Comparison of ENCODE assay signal across 1 cellular context in the genomic region with DNA sequence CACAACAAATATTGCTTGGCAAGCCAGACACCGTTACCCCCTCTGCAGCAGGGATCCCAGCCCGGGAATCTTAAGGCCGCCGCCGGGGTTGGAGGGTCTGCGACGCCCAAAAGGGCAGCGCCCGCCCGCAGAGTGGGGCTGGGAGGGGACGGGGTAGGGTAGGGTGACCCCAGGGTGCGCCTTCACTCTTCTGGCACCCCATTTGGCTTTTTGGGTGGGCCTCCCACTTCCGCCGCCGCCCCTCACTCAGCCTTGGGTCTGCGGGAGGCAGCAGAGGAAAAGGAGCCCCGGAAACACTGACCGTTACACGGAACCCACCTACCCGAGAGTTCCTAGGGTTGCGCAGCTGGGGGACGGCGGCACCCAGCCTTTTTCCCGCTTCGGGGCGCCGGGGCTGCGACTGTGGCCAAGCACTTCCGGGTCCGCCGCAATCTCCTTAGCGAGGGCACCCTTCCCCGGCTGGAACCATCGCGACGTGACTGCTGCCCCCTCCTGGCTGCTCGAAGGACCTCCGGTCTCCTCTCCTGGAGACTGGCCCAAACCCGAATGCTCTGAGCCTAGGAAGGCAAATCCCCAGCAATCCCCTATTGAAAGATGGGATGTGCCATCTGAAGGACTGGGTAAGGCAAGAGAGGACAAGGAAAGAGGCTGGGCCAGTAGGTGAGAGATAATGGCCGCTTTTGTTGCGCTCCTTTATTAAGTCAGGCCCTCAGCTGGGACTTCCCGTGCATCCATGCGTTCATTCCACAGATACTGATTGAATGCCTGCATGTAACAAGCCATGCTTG.
TF ChIP-seq lines count a peak whose summit lies in the region.

A gene (minus strand): TSS at position 404 of the 788 bp plus-strand sequence. CDS start 1,447 bp downstream, outside the sequence.

TF ChIP-seq in HepG2, 621 proteins besides CTCF, POLR2A, EP300 and RAD21 (continued from another document and continues in another):
- TF ChIP-seq, protein P1, sequence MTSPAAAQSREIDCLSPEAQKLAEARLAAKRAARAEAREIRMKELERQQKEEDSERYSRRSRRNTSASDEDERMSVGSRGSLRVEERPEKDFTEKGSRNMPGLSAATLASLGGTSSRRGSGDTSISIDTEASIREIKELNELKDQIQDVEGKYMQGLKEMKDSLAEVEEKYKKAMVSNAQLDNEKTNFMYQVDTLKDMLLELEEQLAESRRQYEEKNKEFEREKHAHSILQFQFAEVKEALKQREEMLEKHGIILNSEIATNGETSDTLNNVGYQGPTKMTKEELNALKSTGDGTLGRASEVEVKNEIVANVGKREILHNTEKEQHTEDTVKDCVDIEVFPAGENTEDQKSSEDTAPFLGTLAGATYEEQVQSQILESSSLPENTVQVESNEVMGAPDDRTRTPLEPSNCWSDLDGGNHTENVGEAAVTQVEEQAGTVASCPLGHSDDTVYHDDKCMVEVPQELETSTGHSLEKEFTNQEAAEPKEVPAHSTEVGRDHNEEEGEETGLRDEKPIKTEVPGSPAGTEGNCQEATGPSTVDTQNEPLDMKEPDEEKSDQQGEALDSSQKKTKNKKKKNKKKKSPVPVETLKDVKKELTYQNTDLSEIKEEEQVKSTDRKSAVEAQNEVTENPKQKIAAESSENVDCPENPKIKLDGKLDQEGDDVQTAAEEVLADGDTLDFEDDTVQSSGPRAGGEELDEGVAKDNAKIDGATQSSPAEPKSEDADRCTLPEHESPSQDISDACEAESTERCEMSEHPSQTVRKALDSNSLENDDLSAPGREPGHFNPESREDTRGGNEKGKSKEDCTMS (CRISPR knock-in tag; conservative IDR thresholded peaks at IDR 0.05), result no peak
- TF ChIP-seq CHD2 (IDR thresholded peaks at IDR 0.05; ENCODE audit: low read depth, low read length) (0 out of 2 replicates have a peak, but pooled peaks have one; percentile 34), ZNF775 (CRISPR knock-in tag; IDR thresholded peaks at IDR 0.05; ENCODE audit: borderline replicate concordance) (no peak), KAT2B (IDR thresholded peaks at IDR 0.05; ENCODE audit: borderline replicate concordance, low read depth, low read length) (no peak), ZNF124 (CRISPR knock-in tag; IDR thresholded peaks at IDR 0.05) (no peak; the same call in none of the 2 replicates), NFE2L2 (IDR thresholded peaks at IDR 0.05; ENCODE audit: low read length) (no peak), RFX1 (IDR thresholded peaks at IDR 0.05) (no peak), ZNF256 (CRISPR knock-in tag; conservative IDR thresholded peaks at IDR 0.05) (no peak), NCOA5 (CRISPR knock-in tag; IDR thresholded peaks at IDR 0.05) (no peak), NPAS2 (CRISPR knock-in tag; IDR thresholded peaks at IDR 0.05; ENCODE audit: borderline replicate concordance) (no peak), TEAD3 (CRISPR knock-in tag; optimal IDR thresholded peaks at IDR 0.05; ENCODE audit: borderline replicate concordance) (peak; percentile 54), ZNF205 (CRISPR knock-in tag; IDR thresholded peaks at IDR 0.05) (peak; percentile 58; the same call in 1 of the 2 replicates), ZNF879 (CRISPR knock-in tag; IDR thresholded peaks at IDR 0.05) (no peak), MYC (CRISPR knock-in tag; IDR thresholded peaks at IDR 0.05; ENCODE audit: borderline replicate concordance) (peak; percentile 58; the same call in 1 of the 2 replicates), ZNF263 (CRISPR knock-in tag; IDR thresholded peaks at IDR 0.05) (no peak), ZBTB21 (CRISPR knock-in tag; IDR thresholded peaks at IDR 0.05) (0 out of 2 replicates have a peak, but pooled peaks have one; percentile 24), MIXL1 (CRISPR knock-in tag; IDR thresholded peaks at IDR 0.05) (no peak), ESRRA (CRISPR knock-in tag; IDR thresholded peaks at IDR 0.05; ENCODE audit: low read depth) (no peak), ZNF121 (CRISPR knock-in tag; IDR thresholded peaks at IDR 0.05) (no peak; the same call in 1 of the 2 replicates), ZNF251 (CRISPR knock-in tag; IDR thresholded peaks at IDR 0.05) (no peak), HNRNPLL (IDR thresholded peaks at IDR 0.05; ENCODE audit: low read depth, low read length, poor library complexity, severe bottlenecking) (peak; percentile 93)
- TF ChIP-seq, protein P2, sequence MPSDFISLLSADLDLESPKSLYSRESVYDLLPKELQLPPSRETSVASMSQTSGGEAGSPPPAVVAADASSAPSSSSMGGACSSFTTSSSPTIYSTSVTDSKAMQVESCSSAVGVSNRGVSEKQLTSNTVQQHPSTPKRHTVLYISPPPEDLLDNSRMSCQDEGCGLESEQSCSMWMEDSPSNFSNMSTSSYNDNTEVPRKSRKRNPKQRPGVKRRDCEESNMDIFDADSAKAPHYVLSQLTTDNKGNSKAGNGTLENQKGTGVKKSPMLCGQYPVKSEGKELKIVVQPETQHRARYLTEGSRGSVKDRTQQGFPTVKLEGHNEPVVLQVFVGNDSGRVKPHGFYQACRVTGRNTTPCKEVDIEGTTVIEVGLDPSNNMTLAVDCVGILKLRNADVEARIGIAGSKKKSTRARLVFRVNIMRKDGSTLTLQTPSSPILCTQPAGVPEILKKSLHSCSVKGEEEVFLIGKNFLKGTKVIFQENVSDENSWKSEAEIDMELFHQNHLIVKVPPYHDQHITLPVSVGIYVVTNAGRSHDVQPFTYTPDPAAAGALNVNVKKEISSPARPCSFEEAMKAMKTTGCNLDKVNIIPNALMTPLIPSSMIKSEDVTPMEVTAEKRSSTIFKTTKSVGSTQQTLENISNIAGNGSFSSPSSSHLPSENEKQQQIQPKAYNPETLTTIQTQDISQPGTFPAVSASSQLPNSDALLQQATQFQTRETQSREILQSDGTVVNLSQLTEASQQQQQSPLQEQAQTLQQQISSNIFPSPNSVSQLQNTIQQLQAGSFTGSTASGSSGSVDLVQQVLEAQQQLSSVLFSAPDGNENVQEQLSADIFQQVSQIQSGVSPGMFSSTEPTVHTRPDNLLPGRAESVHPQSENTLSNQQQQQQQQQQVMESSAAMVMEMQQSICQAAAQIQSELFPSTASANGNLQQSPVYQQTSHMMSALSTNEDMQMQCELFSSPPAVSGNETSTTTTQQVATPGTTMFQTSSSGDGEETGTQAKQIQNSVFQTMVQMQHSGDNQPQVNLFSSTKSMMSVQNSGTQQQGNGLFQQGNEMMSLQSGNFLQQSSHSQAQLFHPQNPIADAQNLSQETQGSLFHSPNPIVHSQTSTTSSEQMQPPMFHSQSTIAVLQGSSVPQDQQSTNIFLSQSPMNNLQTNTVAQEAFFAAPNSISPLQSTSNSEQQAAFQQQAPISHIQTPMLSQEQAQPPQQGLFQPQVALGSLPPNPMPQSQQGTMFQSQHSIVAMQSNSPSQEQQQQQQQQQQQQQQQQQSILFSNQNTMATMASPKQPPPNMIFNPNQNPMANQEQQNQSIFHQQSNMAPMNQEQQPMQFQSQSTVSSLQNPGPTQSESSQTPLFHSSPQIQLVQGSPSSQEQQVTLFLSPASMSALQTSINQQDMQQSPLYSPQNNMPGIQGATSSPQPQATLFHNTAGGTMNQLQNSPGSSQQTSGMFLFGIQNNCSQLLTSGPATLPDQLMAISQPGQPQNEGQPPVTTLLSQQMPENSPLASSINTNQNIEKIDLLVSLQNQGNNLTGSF (CRISPR knock-in tag; IDR thresholded peaks at IDR 0.05), result no peak
- TF ChIP-seq, protein P3, sequence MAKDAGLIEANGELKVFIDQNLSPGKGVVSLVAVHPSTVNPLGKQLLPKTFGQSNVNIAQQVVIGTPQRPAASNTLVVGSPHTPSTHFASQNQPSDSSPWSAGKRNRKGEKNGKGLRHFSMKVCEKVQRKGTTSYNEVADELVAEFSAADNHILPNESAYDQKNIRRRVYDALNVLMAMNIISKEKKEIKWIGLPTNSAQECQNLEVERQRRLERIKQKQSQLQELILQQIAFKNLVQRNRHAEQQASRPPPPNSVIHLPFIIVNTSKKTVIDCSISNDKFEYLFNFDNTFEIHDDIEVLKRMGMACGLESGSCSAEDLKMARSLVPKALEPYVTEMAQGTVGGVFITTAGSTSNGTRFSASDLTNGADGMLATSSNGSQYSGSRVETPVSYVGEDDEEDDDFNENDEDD (CRISPR knock-in tag; IDR thresholded peaks at IDR 0.05; ENCODE audit: borderline replicate concordance), result peak; percentile 83; the same call in 1 of the 2 replicates
- TF ChIP-seq, protein P4, sequence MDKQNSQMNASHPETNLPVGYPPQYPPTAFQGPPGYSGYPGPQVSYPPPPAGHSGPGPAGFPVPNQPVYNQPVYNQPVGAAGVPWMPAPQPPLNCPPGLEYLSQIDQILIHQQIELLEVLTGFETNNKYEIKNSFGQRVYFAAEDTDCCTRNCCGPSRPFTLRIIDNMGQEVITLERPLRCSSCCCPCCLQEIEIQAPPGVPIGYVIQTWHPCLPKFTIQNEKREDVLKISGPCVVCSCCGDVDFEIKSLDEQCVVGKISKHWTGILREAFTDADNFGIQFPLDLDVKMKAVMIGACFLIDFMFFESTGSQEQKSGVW (CRISPR knock-in tag; IDR thresholded peaks at IDR 0.05; ENCODE audit: borderline replicate concordance), result no peak
- TF ChIP-seq, protein P5, sequence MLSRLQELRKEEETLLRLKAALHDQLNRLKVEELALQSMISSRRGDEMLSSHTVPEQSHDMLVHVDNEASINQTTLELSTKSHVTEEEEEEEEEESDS (CRISPR knock-in tag; IDR thresholded peaks at IDR 0.05; ENCODE audit: borderline replicate concordance), result no peak
- TF ChIP-seq, protein P6, sequence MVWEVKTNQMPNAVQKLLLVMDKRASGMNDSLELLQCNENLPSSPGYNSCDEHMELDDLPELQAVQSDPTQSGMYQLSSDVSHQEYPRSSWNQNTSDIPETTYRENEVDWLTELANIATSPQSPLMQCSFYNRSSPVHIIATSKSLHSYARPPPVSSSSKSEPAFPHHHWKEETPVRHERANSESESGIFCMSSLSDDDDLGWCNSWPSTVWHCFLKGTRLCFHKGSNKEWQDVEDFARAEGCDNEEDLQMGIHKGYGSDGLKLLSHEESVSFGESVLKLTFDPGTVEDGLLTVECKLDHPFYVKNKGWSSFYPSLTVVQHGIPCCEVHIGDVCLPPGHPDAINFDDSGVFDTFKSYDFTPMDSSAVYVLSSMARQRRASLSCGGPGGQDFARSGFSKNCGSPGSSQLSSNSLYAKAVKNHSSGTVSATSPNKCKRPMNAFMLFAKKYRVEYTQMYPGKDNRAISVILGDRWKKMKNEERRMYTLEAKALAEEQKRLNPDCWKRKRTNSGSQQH (CRISPR knock-in tag; IDR thresholded peaks at IDR 0.05; ENCODE audit: low read depth), result 0 out of 2 replicates have a peak, but pooled peaks have one; percentile 31
- TF ChIP-seq, protein P7, sequence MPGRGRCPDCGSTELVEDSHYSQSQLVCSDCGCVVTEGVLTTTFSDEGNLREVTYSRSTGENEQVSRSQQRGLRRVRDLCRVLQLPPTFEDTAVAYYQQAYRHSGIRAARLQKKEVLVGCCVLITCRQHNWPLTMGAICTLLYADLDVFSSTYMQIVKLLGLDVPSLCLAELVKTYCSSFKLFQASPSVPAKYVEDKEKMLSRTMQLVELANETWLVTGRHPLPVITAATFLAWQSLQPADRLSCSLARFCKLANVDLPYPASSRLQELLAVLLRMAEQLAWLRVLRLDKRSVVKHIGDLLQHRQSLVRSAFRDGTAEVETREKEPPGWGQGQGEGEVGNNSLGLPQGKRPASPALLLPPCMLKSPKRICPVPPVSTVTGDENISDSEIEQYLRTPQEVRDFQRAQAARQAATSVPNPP (CRISPR knock-in tag; IDR thresholded peaks at IDR 0.05), result no peak
- TF ChIP-seq, protein P8, sequence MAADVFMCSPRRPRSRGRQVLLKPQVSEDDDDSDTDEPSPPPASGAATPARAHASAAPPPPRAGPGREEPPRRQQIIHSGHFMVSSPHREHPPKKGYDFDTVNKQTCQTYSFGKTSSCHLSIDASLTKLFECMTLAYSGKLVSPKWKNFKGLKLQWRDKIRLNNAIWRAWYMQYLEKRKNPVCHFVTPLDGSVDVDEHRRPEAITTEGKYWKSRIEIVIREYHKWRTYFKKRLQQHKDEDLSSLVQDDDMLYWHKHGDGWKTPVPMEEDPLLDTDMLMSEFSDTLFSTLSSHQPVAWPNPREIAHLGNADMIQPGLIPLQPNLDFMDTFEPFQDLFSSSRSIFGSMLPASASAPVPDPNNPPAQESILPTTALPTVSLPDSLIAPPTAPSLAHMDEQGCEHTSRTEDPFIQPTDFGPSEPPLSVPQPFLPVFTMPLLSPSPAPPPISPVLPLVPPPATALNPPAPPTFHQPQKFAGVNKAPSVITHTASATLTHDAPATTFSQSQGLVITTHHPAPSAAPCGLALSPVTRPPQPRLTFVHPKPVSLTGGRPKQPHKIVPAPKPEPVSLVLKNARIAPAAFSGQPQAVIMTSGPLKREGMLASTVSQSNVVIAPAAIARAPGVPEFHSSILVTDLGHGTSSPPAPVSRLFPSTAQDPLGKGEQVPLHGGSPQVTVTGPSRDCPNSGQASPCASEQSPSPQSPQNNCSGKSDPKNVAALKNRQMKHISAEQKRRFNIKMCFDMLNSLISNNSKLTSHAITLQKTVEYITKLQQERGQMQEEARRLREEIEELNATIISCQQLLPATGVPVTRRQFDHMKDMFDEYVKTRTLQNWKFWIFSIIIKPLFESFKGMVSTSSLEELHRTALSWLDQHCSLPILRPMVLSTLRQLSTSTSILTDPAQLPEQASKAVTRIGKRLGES (CRISPR knock-in tag; IDR thresholded peaks at IDR 0.05; ENCODE audit: borderline replicate concordance), result no peak
- TF ChIP-seq, protein P9, sequence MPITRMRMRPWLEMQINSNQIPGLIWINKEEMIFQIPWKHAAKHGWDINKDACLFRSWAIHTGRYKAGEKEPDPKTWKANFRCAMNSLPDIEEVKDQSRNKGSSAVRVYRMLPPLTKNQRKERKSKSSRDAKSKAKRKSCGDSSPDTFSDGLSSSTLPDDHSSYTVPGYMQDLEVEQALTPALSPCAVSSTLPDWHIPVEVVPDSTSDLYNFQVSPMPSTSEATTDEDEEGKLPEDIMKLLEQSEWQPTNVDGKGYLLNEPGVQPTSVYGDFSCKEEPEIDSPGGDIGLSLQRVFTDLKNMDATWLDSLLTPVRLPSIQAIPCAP (CRISPR knock-in tag; IDR thresholded peaks at IDR 0.05; ENCODE audit: low read depth), result no peak
- TF ChIP-seq, protein P10, sequence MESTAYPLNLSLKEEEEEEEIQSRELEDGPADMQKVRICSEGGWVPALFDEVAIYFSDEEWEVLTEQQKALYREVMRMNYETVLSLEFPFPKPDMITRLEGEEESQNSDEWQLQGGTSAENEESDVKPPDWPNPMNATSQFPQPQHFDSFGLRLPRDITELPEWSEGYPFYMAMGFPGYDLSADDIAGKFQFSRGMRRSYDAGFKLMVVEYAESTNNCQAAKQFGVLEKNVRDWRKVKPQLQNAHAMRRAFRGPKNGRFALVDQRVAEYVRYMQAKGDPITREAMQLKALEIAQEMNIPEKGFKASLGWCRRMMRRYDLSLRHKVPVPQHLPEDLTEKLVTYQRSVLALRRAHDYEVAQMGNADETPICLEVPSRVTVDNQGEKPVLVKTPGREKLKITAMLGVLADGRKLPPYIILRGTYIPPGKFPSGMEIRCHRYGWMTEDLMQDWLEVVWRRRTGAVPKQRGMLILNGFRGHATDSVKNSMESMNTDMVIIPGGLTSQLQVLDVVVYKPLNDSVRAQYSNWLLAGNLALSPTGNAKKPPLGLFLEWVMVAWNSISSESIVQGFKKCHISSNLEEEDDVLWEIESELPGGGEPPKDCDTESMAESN (CRISPR knock-in tag; conservative IDR thresholded peaks at IDR 0.05), result 0 out of 2 replicates have a peak, but pooled peaks have one; percentile 48
